In genomic region chr7:149005427-149006344, GRCh38 we compare ENCODE assay signal across 8 cellular contexts. TPM values are rescaled to one million over a fixed set of nuclear protein-coding genes. Genes with fewer than 3 reads are reported as not detected.
DNase-seq lines count a peak whose midpoint lies in the region; ATAC-seq lines count a peak whose summit lies in the region.

No MANE protein-coding gene starts in this region.

- H3K36me3 Mint-ChIP-seq in natural killer cell treated with Interleukin-12 subunit alpha and Interleukin-12 subunit beta and Interleukin-15 and Interleukin-18, amount 100 ng/mL, for 72 hours, result peaks cover 5% of the 10 kb centered on the region

- ATAC-seq in HG02973 (IDR thresholded peaks at IDR 0.05; ENCODE audit: unreplicated experiment) (peak; percentile 80), esophagus mucosa (peak; percentile 76)
- peak; percentile 76 to 85 for ATAC-seq in natural killer cell treated with Interleukin-12 subunit alpha and Interleukin-12 subunit beta and Interleukin-15 and Interleukin-18, amount 100 ng/mL, for 72 hours

- H3K4me1 Mint-ChIP-seq in natural killer cell treated with Interleukin-12 subunit alpha and Interleukin-12 subunit beta and Interleukin-15 and Interleukin-18, amount 100 ng/mL, for 72 hours (ENCODE audit: low read depth in 2 of 2), result peaks cover 0 to 14% of the 10 kb centered on the region in 2 donors

- no peaks in the 10 kb centered on the region for H3K27me3 Mint-ChIP-seq in natural killer cell treated with Interleukin-12 subunit alpha and Interleukin-12 subunit beta and Interleukin-15 and Interleukin-18, amount 100 ng/mL, for 72 hours

- H3K9me3 Mint-ChIP-seq in natural killer cell treated with Interleukin-12 subunit alpha and Interleukin-12 subunit beta and Interleukin-15 and Interleukin-18, amount 100 ng/mL, for 72 hours, result no peaks in the 10 kb centered on the region

- peak; percentile 90 for DNase-seq in DMS 273 (lab: John Stamatoyannopoulos, UW; ENCODE audit: unreplicated experiment)
- no peak for DNase-seq in DMS 273 treated with DMSO at 0.1 percent for 48 hours (lab: John Stamatoyannopoulos, UW)
- DNase-seq in NCI-H69 (lab: John Stamatoyannopoulos, UW), result peak; percentile 78
- peak; percentile 96 for DNase-seq in activated CD8-positive, alpha-beta memory T cell treated with anti-CD3 and anti-CD28 coated beads, Interleukin-2, amount 50 U/mL, for 48 hours
- DNase-seq in natural killer cell treated with Interleukin-12 subunit alpha and Interleukin-12 subunit beta and Interleukin-15 and Interleukin-18, amount 100 ng/mL, for 72 hours (ENCODE audit: low spot score), result peak; percentile 86
- DNase-seq in stimulated activated naive CD4-positive, alpha-beta T cell (lab: John Stamatoyannopoulos, UW), result peak; percentile 55 to 85 (median 74)

- H3K4me3 Mint-ChIP-seq in natural killer cell treated with Interleukin-12 subunit alpha and Interleukin-12 subunit beta and Interleukin-15 and Interleukin-18, amount 100 ng/mL, for 72 hours, result no peak overlapping the region

- H3K27ac Mint-ChIP-seq in natural killer cell treated with Interleukin-12 subunit alpha and Interleukin-12 subunit beta and Interleukin-15 and Interleukin-18, amount 100 ng/mL, for 72 hours, result no peak overlapping the region

RNA-seq across cellular contexts. Expression of gene PDIA4, which starts 22.6 kb away (rescaled TPM):
- total RNA-seq in esophagus mucosa, result 58.8 TPM
- total RNA-seq in natural killer cell treated with Interleukin-12 subunit alpha and Interleukin-12 subunit beta and Interleukin-15 and Interleukin-18, amount 100 ng/mL, for 72 hours, result 100 to 1,000 TPM; 141 to 159 TPM
